Comparison of ENCODE assay signal across 8 cellular contexts in the genomic region with DNA sequence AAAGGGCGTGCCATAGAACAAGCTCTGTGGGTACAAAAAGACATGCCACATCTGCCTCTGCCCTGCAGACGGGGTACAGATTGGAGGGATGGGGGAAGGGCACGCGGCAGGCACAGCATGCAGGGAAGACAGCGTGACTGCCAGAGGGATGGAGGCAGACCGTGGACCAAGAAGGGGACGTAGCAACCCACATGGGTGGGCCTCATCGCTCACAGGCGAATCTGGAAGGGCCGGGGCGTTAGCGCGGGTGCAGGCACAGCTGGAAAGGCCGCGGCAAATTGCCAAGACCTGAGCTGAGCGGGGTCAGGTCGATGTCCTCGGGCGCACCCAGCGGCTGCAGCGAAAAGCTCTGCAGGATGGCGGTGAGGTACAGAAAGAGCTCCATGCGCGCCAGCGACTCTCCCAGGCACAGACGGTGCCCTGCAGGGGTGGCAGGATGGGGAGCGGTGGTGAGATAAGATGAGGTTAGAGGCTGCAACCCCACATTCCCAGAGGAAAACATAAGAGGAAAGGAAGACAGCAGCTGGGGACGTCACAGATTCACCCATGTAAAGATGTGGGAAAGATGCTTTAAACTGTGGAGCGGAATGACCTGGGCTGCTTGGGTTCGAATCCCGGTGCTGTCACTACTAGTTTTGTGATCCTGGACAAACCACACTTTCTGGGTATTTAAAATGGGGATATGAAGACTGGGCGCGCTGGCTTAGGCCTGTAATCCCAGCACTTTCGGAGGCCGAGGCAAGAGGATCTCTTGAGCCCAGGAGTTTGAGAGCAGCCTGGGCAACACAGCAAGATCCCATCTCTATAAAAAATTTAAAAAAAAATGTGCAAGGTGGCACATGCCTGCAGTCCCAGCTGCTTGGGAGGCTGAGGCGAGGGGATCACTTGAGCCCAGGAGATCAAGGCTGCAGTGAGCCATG. TPM values are rescaled to one million over a fixed set of nuclear protein-coding genes. Genes with fewer than 3 reads are reported as not detected.
DNase-seq lines count a peak whose midpoint lies in the region; ATAC-seq and TF ChIP-seq lines count a peak whose summit lies in the region.
"Not testable (repeated sequence)": the region's sequence is repeated elsewhere in the genome, so short reads cannot be mapped to it uniquely, and the experiment has no call there.

No MANE protein-coding gene starts in this region.

- peaks cover 22% of the 10 kb centered on the region for H3K4me1 ChIP-seq in OCI-LY7 (ENCODE audit: insufficient read depth, low read length, poor library complexity, severe bottlenecking)
- H3K4me1 ChIP-seq in psoas muscle: not testable (repeated sequence)

- not testable (repeated sequence) for H3K36me3 ChIP-seq in OCI-LY7 (ENCODE audit: insufficient read depth, low read length); psoas muscle (ENCODE audit: insufficient read depth in 1 of 2, low read depth in 1 of 2)

- H2AFZ ChIP-seq in OCI-LY7 (ENCODE audit: low read length): 0 out of 2 replicates have a peak overlapping the region, but pooled peaks have one; percentile 12

- H3K9me2 ChIP-seq in OCI-LY7 (ENCODE audit: insufficient read depth, low read length): not testable (repeated sequence)

- peak overlapping the region; percentile 27 for H3K4me3 ChIP-seq in OCI-LY7 (ENCODE audit: low read depth, low read length, poor library complexity, severe bottlenecking)
- H3K4me3 ChIP-seq in psoas muscle: peak overlapping the region; percentile 52

- peak; percentile 62 for TF ChIP-seq CTCF in OCI-LY7 (conservative IDR thresholded peaks at IDR 0.05; ENCODE audit: low read length)
- not testable (repeated sequence) for TF ChIP-seq CTCF in psoas muscle (IDR thresholded peaks at IDR 0.05)

- BruUV-seq in OCI-LY7 (replicated peaks; lab: Mats Ljungman, UMichigan): not testable (repeated sequence)

- not testable (repeated sequence) for H3K27me3 ChIP-seq in psoas muscle (ENCODE audit: insufficient read depth in 3 of 3, low read length in 2 of 3)

- H3K27ac Mint-ChIP-seq in activated CD8-positive, alpha-beta memory T cell treated with anti-CD3 and anti-CD28 coated beads, Interleukin-2, amount 10 ng/mL, durations not matched to agents 7 days and 5 days: peak overlapping the region; percentile 77
- peak overlapping the region; percentile 91 for H3K27ac Mint-ChIP-seq in central memory CD8-positive, alpha-beta T cell (ENCODE audit: low read depth)

- not testable (repeated sequence) for H3K9me3 ChIP-seq in OCI-LY7 (ENCODE audit: low read length); psoas muscle

- H3K4me1 Mint-ChIP-seq in activated CD8-positive, alpha-beta memory T cell treated with anti-CD3 and anti-CD28 coated beads, Interleukin-2, amount 10 ng/mL, durations not matched to agents 7 days and 5 days: peaks cover 22% of the 10 kb centered on the region
- H3K4me1 Mint-ChIP-seq in central memory CD8-positive, alpha-beta T cell: peaks cover 38% of the 10 kb centered on the region

- DNase-seq in Daoy (ENCODE audit: low read depth) (peak; percentile 62), OCI-LY7 (ENCODE audit: low spot score) (peak; percentile 66), islet precursor cell (peak; percentile 74), psoas muscle (peak; percentile 76 to 91), substantia nigra (lab: John Stamatoyannopoulos, UW) (peak in 32 of 49 donors; percentile 27 to 84 (median 54))
- DNase-seq in activated CD8-positive, alpha-beta memory T cell treated with anti-CD3 and anti-CD28 coated beads, Interleukin-2, amount 10 ng/mL, durations not matched to agents 7 days and 5 days: peak; percentile 79
- DNase-seq in central memory CD8-positive, alpha-beta T cell (ENCODE audit: low spot score in 2 of 2): peak; percentile 63 to 72

- H3K79me2 ChIP-seq in OCI-LY7 (ENCODE audit: insufficient read depth, low read depth, low read length): not testable (repeated sequence)

- 21 to 32% (median 29%) methylated on average over 24 to 34 of the region's 36 CpGs for WGBS in psoas muscle, 3 donors

- H3K27me3 Mint-ChIP-seq in activated CD8-positive, alpha-beta memory T cell treated with anti-CD3 and anti-CD28 coated beads, Interleukin-2, amount 10 ng/mL, durations not matched to agents 7 days and 5 days: peaks cover 14% of the 10 kb centered on the region
- not testable (repeated sequence) for H3K27me3 Mint-ChIP-seq in central memory CD8-positive, alpha-beta T cell

- intact Hi-C loops in OCI-LY7 (cut with micrococcal nuclease; ENCODE audit: unreplicated experiment): loop anchor here (1.0 kb wide), 1 partner anchor 156 kb away; no protein-coding TSS in a partner anchor
- intact Hi-C loops in psoas muscle (cut with DNase I): loop anchor here in 1 of 2 donors (2.0 kb wide), 1 partner anchor 156 kb away; no protein-coding TSS in a partner anchor

- CTCF ChIA-PET in OCI-LY7 (lab: Charles Lee; ENCODE audit: unreplicated experiment): interaction anchor here (0.6 kb wide), 1 partner anchor 157 kb away, joined by 3 read pairs; no protein-coding TSS in a partner anchor
- CTCF ChIA-PET in activated CD8-positive, alpha-beta memory T cell treated with anti-CD3 and anti-CD28 coated beads, Interleukin-2, amount 10 ng/mL, durations not matched to agents 7 days and 5 days (lab: Charles Lee): interaction anchor here (0.6 to 5.5 kb wide), 15 partner anchors 13 to 436 kb away, joined by 3 to 67 read pairs (median 8); a partner anchor contains a TSS

- not testable (repeated sequence) for H3K36me3 Mint-ChIP-seq in activated CD8-positive, alpha-beta memory T cell treated with anti-CD3 and anti-CD28 coated beads, Interleukin-2, amount 10 ng/mL, durations not matched to agents 7 days and 5 days; central memory CD8-positive, alpha-beta T cell (ENCODE audit: insufficient read depth)

- H3K4me2 ChIP-seq in OCI-LY7 (ENCODE audit: low read length): peak overlapping the region; percentile 56

- peak; percentile 60 for ATAC-seq in HG03460 (IDR thresholded peaks at IDR 0.05; ENCODE audit: unreplicated experiment)
- peak; percentile 94 for ATAC-seq in activated CD8-positive, alpha-beta memory T cell treated with anti-CD3 and anti-CD28 coated beads, Interleukin-2, amount 10 ng/mL, durations not matched to agents 7 days and 5 days
- peak; percentile 96 for ATAC-seq in central memory CD8-positive, alpha-beta T cell (replicated peaks; ENCODE audit: extremely low read depth, poor library complexity, severe bottlenecking)
- ATAC-seq in psoas muscle: peak; percentile 67 to 90 (median 78)

- H4K20me1 ChIP-seq in OCI-LY7 (ENCODE audit: insufficient read depth, low read length): not testable (repeated sequence)

- POLR2A ChIA-PET in OCI-LY7 (lab: Charles Lee): not testable (repeated sequence)

- peak overlapping the region; percentile 71 for H3K4me3 Mint-ChIP-seq in activated CD8-positive, alpha-beta memory T cell treated with anti-CD3 and anti-CD28 coated beads, Interleukin-2, amount 10 ng/mL, durations not matched to agents 7 days and 5 days
- peak overlapping the region; percentile 70 for H3K4me3 Mint-ChIP-seq in central memory CD8-positive, alpha-beta T cell

- H3K27ac ChIP-seq in OCI-LY7 (ENCODE audit: low read depth, low read length, poor library complexity, severe bottlenecking); psoas muscle: not testable (repeated sequence)
- H3K27ac ChIP-seq in substantia nigra (ENCODE audit: low read depth, low read length, poor library complexity, severe bottlenecking): peak overlapping the region; percentile 58

- H3K9me3 Mint-ChIP-seq in activated CD8-positive, alpha-beta memory T cell treated with anti-CD3 and anti-CD28 coated beads, Interleukin-2, amount 10 ng/mL, durations not matched to agents 7 days and 5 days (ENCODE audit: low read depth); central memory CD8-positive, alpha-beta T cell: not testable (repeated sequence)

RNA-seq across cellular contexts. Expression of a gene that starts 19.7 kb away (rescaled TPM):
- total RNA-seq in Daoy (2014; rRNA removed; shearing (Covaris generic)): 46.0 and 54.7 TPM in 2 replicates
- total RNA-seq in OCI-LY7 (2014; rRNA removed; shearing (Covaris generic)): 76.1 and 81.6 TPM in 2 replicates
- total RNA-seq in OCI-LY7 (2022): 87.9 and 90.8 TPM in 2 replicates
- 100 to 1,000 TPM; 101 to 105 TPM for total RNA-seq in activated CD8-positive, alpha-beta memory T cell treated with anti-CD3 and anti-CD28 coated beads, Interleukin-2, amount 10 ng/mL, durations not matched to agents 7 days and 5 days
- 10 to 100 TPM; 34.9 to 42.9 (median 38.9) TPM for total RNA-seq in psoas muscle
- 10 to 100 TPM; 45.8 to 67.6 (median 50.0) TPM for polyA plus RNA-seq in psoas muscle

RNA-seq across cellular contexts. Expression of a gene that starts 31.5 kb away (rescaled TPM):
- not detected in 2 replicates for total RNA-seq in Daoy (2014; rRNA removed; shearing (Covaris generic))
- not detected in 2 replicates for total RNA-seq in OCI-LY7 (2014; rRNA removed; shearing (Covaris generic))
- total RNA-seq in OCI-LY7 (2022): not detected in 2 replicates
- total RNA-seq in activated CD8-positive, alpha-beta memory T cell treated with anti-CD3 and anti-CD28 coated beads, Interleukin-2, amount 10 ng/mL, durations not matched to agents 7 days and 5 days: not detected
- total RNA-seq in psoas muscle: under 1 TPM in 1 of 4 donors, not detected in 3; 0.32 TPM
- polyA plus RNA-seq in psoas muscle: not detected

RNA-seq across cellular contexts. Expression of a gene that starts 40.7 kb away (rescaled TPM):
- total RNA-seq in Daoy (2014; rRNA removed; shearing (Covaris generic)): 32.4 and 34.4 TPM in 2 replicates
- 32.2 and 37.1 TPM in 2 replicates for total RNA-seq in OCI-LY7 (2014; rRNA removed; shearing (Covaris generic))
- total RNA-seq in OCI-LY7 (2022) (51.3 and 56.3 TPM in 2 replicates), psoas muscle (10 to 100 TPM in 3 of 4 donors, 1 to 10 TPM in 1; 8.2 to 14.5 (median 13.9) TPM)
- total RNA-seq in activated CD8-positive, alpha-beta memory T cell treated with anti-CD3 and anti-CD28 coated beads, Interleukin-2, amount 10 ng/mL, durations not matched to agents 7 days and 5 days: 10 to 100 TPM; 36.2 to 56.7 TPM
- 10 to 100 TPM; 19.2 to 28.7 (median 23.4) TPM for polyA plus RNA-seq in psoas muscle

RNA-seq across cellular contexts. Expression of a gene that starts 43.4 kb away (rescaled TPM):
- not detected in 2 replicates for total RNA-seq in Daoy (2014; rRNA removed; shearing (Covaris generic))
- not detected in 2 replicates for total RNA-seq in OCI-LY7 (2014; rRNA removed; shearing (Covaris generic))
- total RNA-seq in OCI-LY7 (2022): not detected in 2 replicates
- not detected for total RNA-seq in activated CD8-positive, alpha-beta memory T cell treated with anti-CD3 and anti-CD28 coated beads, Interleukin-2, amount 10 ng/mL, durations not matched to agents 7 days and 5 days
- total RNA-seq in psoas muscle: 1 to 10 TPM in 1 of 4 donors, not detected in 3; 1.3 TPM
- under 1 TPM in 2 of 3 donors, not detected in 1; 0.38 to 0.77 TPM for polyA plus RNA-seq in psoas muscle
